Comparison of ENCODE assay signal across 8 cellular contexts in the genomic region with DNA sequence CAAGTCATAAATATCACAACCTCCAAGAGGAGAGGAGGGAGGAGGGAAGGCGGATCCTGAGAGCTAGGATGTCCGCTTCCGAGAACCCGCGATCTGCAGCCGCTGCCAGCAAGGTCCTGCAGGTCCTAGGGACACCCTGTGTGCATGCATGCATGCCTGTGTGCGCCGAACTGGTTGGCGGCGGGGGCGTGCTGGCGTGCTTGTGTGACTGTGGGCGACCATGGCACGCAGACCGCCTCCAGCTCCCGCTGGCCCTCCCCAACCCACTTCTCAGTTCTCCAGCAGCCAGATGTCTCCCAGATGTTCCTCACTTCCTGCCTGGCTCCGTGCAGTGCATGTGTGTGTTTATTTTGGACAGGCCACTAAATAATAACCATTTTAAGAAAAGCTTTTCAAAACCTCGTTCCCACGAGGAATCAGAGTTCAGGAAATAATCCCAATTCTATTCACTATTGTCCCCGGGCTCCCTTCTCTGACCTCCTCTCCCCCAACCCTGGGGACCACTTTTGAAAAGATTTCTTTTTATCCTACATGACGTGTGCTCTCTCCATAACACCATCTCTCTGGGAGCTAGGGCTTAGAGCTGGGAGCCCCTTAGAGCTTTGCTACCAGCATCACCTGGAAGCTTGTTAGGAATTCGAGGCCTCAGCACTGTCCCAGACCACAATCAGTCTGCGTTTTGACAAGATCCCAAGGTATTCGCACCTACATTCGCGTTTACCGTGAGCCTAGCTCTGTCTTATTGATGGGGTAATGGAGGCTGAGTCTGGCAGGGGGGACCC. TPM values are rescaled to one million over a fixed set of nuclear protein-coding genes. Genes with fewer than 3 reads are reported as not detected.
DNase-seq lines count a peak whose midpoint lies in the region; ATAC-seq and TF ChIP-seq lines count a peak whose summit lies in the region.

No MANE protein-coding gene starts in this region.

- H3K9me3 Mint-ChIP-seq in natural killer cell: no peaks in the 10 kb centered on the region

- peak overlapping the region in 1 of 2 donors; percentile 86 for H3K9ac ChIP-seq in colonic mucosa (ENCODE audit: low read depth in 2 of 2, low read length in 2 of 2)

- H3K9me3 ChIP-seq in colonic mucosa: no peaks in the 10 kb centered on the region
- H3K9me3 ChIP-seq in lower lobe of right lung: no peaks in the 10 kb centered on the region
- no peaks in the 10 kb centered on the region for H3K9me3 ChIP-seq in upper lobe of left lung

- H3K4me3 ChIP-seq in colonic mucosa (no peak overlapping the region), lower lobe of right lung (peak overlapping the region; percentile 40), upper lobe of left lung (peak overlapping the region in 3 of 4 donors; percentile 13 to 39 (median 23))

- H3K4me1 Mint-ChIP-seq in natural killer cell: peaks cover 0 to 7% of the 10 kb centered on the region in 2 donors

- H3K27ac Mint-ChIP-seq in natural killer cell: no peak overlapping the region

- no peak for TF ChIP-seq POLR2A in upper lobe of left lung (IDR thresholded peaks at IDR 0.05)

- intact Hi-C loops in colonic mucosa (cut with DNase I): no loop called here
- intact Hi-C loops in lower lobe of right lung (cut with DNase I): no loop called here
- intact Hi-C loops in natural killer cell (cut with micrococcal nuclease): no loop called here

- peaks cover 4 to 10% of the 10 kb centered on the region in 2 donors for H3K27me3 Mint-ChIP-seq in natural killer cell (ENCODE audit: low read depth in 2 of 2)

- H3K4me1 ChIP-seq in colonic mucosa (peaks cover 37% of the 10 kb centered on the region), lower lobe of right lung (peaks cover 76% of the 10 kb centered on the region), upper lobe of left lung (peaks cover 66 to 72% (median 68%) of the 10 kb centered on the region in 4 donors)

- H3K27ac ChIP-seq in colonic mucosa: peak overlapping the region; percentile 84
- H3K27ac ChIP-seq in lower lobe of right lung: peak overlapping the region; percentile 60
- H3K27ac ChIP-seq in upper lobe of left lung: peak overlapping the region; percentile 55 to 83 (median 61)

- H3K27me3 ChIP-seq in colonic mucosa (no peaks in the 10 kb centered on the region), lower lobe of right lung (ENCODE audit: low read depth) (no peaks in the 10 kb centered on the region), upper lobe of left lung (no peaks in the 10 kb centered on the region)

- no peak overlapping the region for H3K4me3 Mint-ChIP-seq in natural killer cell

- ATAC-seq in lower lobe of right lung (peak; percentile 31 to 40), upper lobe of left lung (ENCODE audit: low FRiP score in 2 of 2) (peak in 1 of 2 donors; percentile 76), natural killer cell (no peak)

- H3K36me3 ChIP-seq in colonic mucosa (no peaks in the 10 kb centered on the region), lower lobe of right lung (no peaks in the 10 kb centered on the region), upper lobe of left lung (no peaks in the 10 kb centered on the region)

- DNase-seq in NCI-H1092 treated with DMSO at 0.1 percent for 48 hours (lab: John Stamatoyannopoulos, UW) (peak; percentile 6), NCI-H1092 (lab: John Stamatoyannopoulos, UW) (no peak), colonic mucosa (no peak), lower lobe of right lung (peak; percentile 54), upper lobe of left lung (peak in 1 of 2 donors; percentile 87), T1000 (lab: John Stamatoyannopoulos, UW) (no peak), natural killer cell (no peak), NCI-H446 (lab: John Stamatoyannopoulos, UW) (no peak)

- H3K36me3 Mint-ChIP-seq in natural killer cell: no peaks in the 10 kb centered on the region

- TF ChIP-seq EP300 in upper lobe of left lung (IDR thresholded peaks at IDR 0.05): no peak

- 39 to 50% methylated on average over 12 to 26 of the region's 27 CpGs for WGBS in upper lobe of left lung, 2 donors

- TF ChIP-seq CTCF in colonic mucosa (IDR thresholded peaks at IDR 0.05): no peak
- no peak for TF ChIP-seq CTCF in lower lobe of right lung (IDR thresholded peaks at IDR 0.05)
- no peak for TF ChIP-seq CTCF in upper lobe of left lung (IDR thresholded peaks at IDR 0.05)
- TF ChIP-seq CTCF in natural killer cell (IDR thresholded peaks at IDR 0.05): no peak

RNA-seq across cellular contexts. Expression of gene UNC5B, which starts 32.5 kb away (rescaled TPM):
- total RNA-seq in colonic mucosa (10 to 100 TPM; 18.4 to 18.5 TPM), lower lobe of right lung (22.2 TPM), upper lobe of left lung (10 to 100 TPM in 4 of 6 donors, 1 to 10 TPM in 2; 8.4 to 27.7 (median 20.5) TPM), natural killer cell (under 1 TPM; 0.09 to 0.65 (median 0.09) TPM)

Comparison
In these comparisons a context has a peak if more than half of its experiments do, and no peak if none do; other contexts are left out.
1. DNase-seq: peak in NCI-H1092 treated with DMSO at 0.1 percent for 48 hours (single experiment) and lower lobe of right lung (single experiment); none in NCI-H1092 (single experiment), colonic mucosa (single experiment), T1000 (single experiment), natural killer cell (single experiment) and NCI-H446 (0 of 2).
2. ATAC-seq: peak in lower lobe of right lung (2 of 2); none in natural killer cell (0 of 3).
3. RNA of gene UNC5B, which starts 32.5 kb away (total RNA-seq): 8.4 to 27.7 TPM in upper lobe of left lung, 22.2 TPM in lower lobe of right lung (single experiment) and 18.4 to 18.5 TPM in colonic mucosa; 0.09 to 0.65 TPM in natural killer cell; every median in the first group is over 4 times any median in the second.
4. Peak in every context shown above with its lines, with median percentiles within 50 percentile points of each other: H3K27ac ChIP-seq.